Comparison of ENCODE assay signal across 1 cellular context in genomic region chr21:39183272-39184049, GRCh38.
TF ChIP-seq lines count a peak whose summit lies in the region.

A gene with protein sequence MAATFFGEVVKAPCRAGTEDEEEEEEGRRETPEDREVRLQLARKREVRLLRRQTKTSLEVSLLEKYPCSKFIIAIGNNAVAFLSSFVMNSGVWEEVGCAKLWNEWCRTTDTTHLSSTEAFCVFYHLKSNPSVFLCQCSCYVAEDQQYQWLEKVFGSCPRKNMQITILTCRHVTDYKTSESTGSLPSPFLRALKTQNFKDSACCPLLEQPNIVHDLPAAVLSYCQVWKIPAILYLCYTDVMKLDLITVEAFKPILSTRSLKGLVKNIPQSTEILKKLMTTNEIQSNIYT (minus strand): TSS chr21:39183451. CDS start chr21:39183385, 66 bp downstream.

TF ChIP-seq in HepG2, 621 proteins besides CTCF, POLR2A, EP300 and RAD21 (continued from another document):
- TF ChIP-seq HES4 (CRISPR knock-in tag; IDR thresholded peaks at IDR 0.05; ENCODE audit: borderline replicate concordance) (peak; percentile 92), U2AF1 (optimal IDR thresholded peaks at IDR 0.05; ENCODE audit: low read depth, low read length) (peak; percentile 56), KDM3A (CRISPR knock-in tag; IDR thresholded peaks at IDR 0.05; ENCODE audit: low read depth) (peak; percentile 43; the same call in 1 of the 2 replicates), BORCS8-MEF2B (CRISPR knock-in tag; IDR thresholded peaks at IDR 0.05) (peak; percentile 51; the same call in 1 of the 2 replicates), PHB2 (IDR thresholded peaks at IDR 0.05; ENCODE audit: partially characterized antibody) (no peak), PRDM4 (CRISPR knock-in tag; IDR thresholded peaks at IDR 0.05; ENCODE audit: borderline replicate concordance) (no peak), ZNF317 (CRISPR knock-in tag; IDR thresholded peaks at IDR 0.05) (0 out of 2 replicates have a peak, but pooled peaks have one; percentile 51), HHEX (CRISPR knock-in tag; IDR thresholded peaks at IDR 0.05) (no peak), HIVEP1 (CRISPR knock-in tag; IDR thresholded peaks at IDR 0.05) (0 out of 2 replicates have a peak, but pooled peaks have one; percentile 16), MED13 (CRISPR knock-in tag; IDR thresholded peaks at IDR 0.05) (peak; percentile 76), EEA1 (CRISPR knock-in tag; IDR thresholded peaks at IDR 0.05; ENCODE audit: borderline replicate concordance) (peak; percentile 92), ZNF563 (CRISPR knock-in tag; IDR thresholded peaks at IDR 0.05) (peak; percentile 79)
- TF ChIP-seq, protein P1, sequence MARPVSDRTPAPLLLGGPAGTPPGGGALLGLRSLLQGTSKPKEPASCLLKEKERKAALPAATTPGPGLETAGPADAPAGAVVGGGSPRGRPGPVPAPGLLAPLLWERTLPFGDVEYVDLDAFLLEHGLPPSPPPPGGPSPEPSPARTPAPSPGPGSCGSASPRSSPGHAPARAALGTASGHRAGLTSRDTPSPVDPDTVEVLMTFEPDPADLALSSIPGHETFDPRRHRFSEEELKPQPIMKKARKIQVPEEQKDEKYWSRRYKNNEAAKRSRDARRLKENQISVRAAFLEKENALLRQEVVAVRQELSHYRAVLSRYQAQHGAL (CRISPR knock-in tag; IDR thresholded peaks at IDR 0.05; ENCODE audit: not compliant biosample characterization), result no peak
- TF ChIP-seq, protein P2, sequence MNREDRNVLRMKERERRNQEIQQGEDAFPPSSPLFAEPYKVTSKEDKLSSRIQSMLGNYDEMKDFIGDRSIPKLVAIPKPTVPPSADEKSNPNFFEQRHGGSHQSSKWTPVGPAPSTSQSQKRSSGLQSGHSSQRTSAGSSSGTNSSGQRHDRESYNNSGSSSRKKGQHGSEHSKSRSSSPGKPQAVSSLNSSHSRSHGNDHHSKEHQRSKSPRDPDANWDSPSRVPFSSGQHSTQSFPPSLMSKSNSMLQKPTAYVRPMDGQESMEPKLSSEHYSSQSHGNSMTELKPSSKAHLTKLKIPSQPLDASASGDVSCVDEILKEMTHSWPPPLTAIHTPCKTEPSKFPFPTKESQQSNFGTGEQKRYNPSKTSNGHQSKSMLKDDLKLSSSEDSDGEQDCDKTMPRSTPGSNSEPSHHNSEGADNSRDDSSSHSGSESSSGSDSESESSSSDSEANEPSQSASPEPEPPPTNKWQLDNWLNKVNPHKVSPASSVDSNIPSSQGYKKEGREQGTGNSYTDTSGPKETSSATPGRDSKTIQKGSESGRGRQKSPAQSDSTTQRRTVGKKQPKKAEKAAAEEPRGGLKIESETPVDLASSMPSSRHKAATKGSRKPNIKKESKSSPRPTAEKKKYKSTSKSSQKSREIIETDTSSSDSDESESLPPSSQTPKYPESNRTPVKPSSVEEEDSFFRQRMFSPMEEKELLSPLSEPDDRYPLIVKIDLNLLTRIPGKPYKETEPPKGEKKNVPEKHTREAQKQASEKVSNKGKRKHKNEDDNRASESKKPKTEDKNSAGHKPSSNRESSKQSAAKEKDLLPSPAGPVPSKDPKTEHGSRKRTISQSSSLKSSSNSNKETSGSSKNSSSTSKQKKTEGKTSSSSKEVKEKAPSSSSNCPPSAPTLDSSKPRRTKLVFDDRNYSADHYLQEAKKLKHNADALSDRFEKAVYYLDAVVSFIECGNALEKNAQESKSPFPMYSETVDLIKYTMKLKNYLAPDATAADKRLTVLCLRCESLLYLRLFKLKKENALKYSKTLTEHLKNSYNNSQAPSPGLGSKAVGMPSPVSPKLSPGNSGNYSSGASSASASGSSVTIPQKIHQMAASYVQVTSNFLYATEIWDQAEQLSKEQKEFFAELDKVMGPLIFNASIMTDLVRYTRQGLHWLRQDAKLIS (CRISPR knock-in tag; IDR thresholded peaks at IDR 0.05), result peak; percentile 87
